ENCODE assay signal across 8 cellular contexts in the genomic region with DNA sequence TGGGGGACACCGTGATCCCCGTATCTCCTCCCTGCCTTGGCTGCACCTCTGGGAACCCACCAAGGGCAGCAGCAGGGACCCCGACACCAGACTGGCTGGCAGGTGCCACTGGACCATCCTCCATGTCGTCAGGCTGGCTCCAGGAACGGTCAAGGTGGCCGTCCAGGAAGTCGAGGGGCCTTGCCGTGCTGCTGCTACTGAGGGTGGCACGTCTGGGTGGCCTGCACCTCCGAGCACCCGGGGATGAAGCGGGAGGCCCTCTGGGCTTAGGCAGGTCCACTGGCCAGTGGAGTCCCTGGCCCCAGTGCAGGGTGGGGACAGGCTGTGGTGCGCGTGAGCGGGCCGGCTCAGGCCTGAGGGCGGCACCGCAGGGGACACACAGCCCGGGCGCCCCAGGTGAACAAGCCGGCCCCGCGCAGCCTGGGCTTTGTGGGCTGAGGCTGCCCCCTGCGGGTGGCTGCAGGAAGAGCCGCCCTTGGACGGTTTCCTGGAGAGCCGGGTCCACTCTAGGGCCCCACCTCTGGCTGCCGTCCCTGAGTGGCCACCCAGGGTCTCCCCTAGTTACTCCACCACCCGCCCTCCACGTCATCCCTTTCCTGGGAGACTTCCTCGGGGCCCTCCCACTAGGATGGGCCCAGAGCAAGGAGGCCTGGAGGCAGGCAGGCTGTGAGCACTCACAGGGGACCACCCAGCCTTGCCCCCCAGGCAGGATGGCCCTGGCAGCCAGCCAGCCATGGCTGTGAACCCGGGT. TPM values are rescaled to one million over a fixed set of nuclear protein-coding genes. Genes with fewer than 3 reads are reported as not detected.
DNase-seq lines count a peak whose midpoint lies in the region; ATAC-seq, FAIRE-seq and TF ChIP-seq lines count a peak whose summit lies in the region.

No MANE protein-coding gene starts in this region.

- peak in 4 of 5 donors; percentile 46 to 70 (median 56) for DNase-seq in CD4-positive, alpha-beta memory T cell
- DNase-seq in MCF 10A (ENCODE audit: unreplicated experiment) (peak; percentile 63), keratinocyte (ENCODE audit: low read depth, low spot score) (no peak), Kasumi-1 (lab: John Stamatoyannopoulos, UW) (no peak)
- DNase-seq in stimulated activated CD4-positive, alpha-beta T cell treated with anti-CD3 and anti-CD28 coated beads, Interleukin-4, amount 100 ng/mL, for 4 hours = peak; percentile 49 to 66

- H3K4me3 Mint-ChIP-seq in CD4-positive, alpha-beta memory T cell = no peak overlapping the region
- H3K4me3 Mint-ChIP-seq in MCF 10A (ENCODE audit: unreplicated experiment) = no peak overlapping the region

- no peaks in the 10 kb centered on the region for H3K9me3 ChIP-seq in CD4-positive, alpha-beta memory T cell (ENCODE audit: control insufficient read depth in 1 of 2, low read length in 2 of 2)
- no peaks in the 10 kb centered on the region for H3K9me3 ChIP-seq in keratinocyte (ENCODE audit: control insufficient read depth, low read depth, low read length)

- CTCF ChIA-PET in CD4-positive, alpha-beta memory T cell (lab: Charles Lee; ENCODE audit: partially characterized antibody) = interaction anchor here (1.4 kb wide), 1 partner anchor 80 kb away, joined by 4 read pairs; no protein-coding TSS in a partner anchor
- CTCF ChIA-PET in MCF 10A (lab: Yijun Ruan, JAX) = no interaction called here

- H3K4me3 ChIP-seq in CD4-positive, alpha-beta memory T cell (ENCODE audit: low read length in 2 of 2) = no peak overlapping the region
- H3K4me3 ChIP-seq in keratinocyte (ENCODE audit: control insufficient read depth in 2 of 3, extremely low read depth in 1 of 3, insufficient read depth in 2 of 3, low read depth in 1 of 3, low read length in 3 of 3) = no peak overlapping the region

- H3K36me3 ChIP-seq in CD4-positive, alpha-beta memory T cell (ENCODE audit: insufficient read depth, low read length) = no peaks in the 10 kb centered on the region
- H3K36me3 ChIP-seq in keratinocyte (ENCODE audit: control insufficient read depth in 2 of 2, extremely low read depth in 1 of 2, insufficient read depth in 2 of 2, low read length in 2 of 2) = peaks cover 0 to 4% of the 10 kb centered on the region in 2 experiments

- no peaks in the 10 kb centered on the region for H3K9me3 Mint-ChIP-seq in CD4-positive, alpha-beta memory T cell
- H3K9me3 Mint-ChIP-seq in MCF 10A (ENCODE audit: unreplicated experiment) = no peaks in the 10 kb centered on the region

- H3K4me1 Mint-ChIP-seq in CD4-positive, alpha-beta memory T cell = peaks cover 2 to 14% (median 4%) of the 10 kb centered on the region in 4 donors
- no peaks in the 10 kb centered on the region for H3K4me1 Mint-ChIP-seq in MCF 10A (ENCODE audit: insufficient read depth, unreplicated experiment)

- intact Hi-C loops in CD4-positive, alpha-beta memory T cell (cut with micrococcal nuclease) = loop anchor here (1.0 to 5.0 kb wide), 3 partner anchors 50 to 84 kb away; no protein-coding TSS in a partner anchor
- intact Hi-C loops in MCF 10A (cut with micrococcal nuclease) = loop anchor here (1.0 kb wide), 1 partner anchor 84 kb away; no protein-coding TSS in a partner anchor

- no peak overlapping the region for H3K9ac ChIP-seq in keratinocyte (ENCODE audit: control insufficient read depth, extremely low read depth, insufficient read depth, low read length)

- dilution Hi-C loops in keratinocyte (cut with MboI; ENCODE audit: extremely low pct_ligation_motif_present, low sequenced_read_pairs) = no loop called here

- peaks cover 0 to 6% of the 10 kb centered on the region in 2 donors for H3K36me3 Mint-ChIP-seq in CD4-positive, alpha-beta memory T cell
- peaks cover 11% of the 10 kb centered on the region for H3K36me3 Mint-ChIP-seq in MCF 10A (ENCODE audit: insufficient read depth, unreplicated experiment)

- H3K27ac ChIP-seq in CD4-positive, alpha-beta memory T cell (ENCODE audit: low read depth, low read length) = no peak overlapping the region
- H3K27ac ChIP-seq in VCaP (no peak overlapping the region), keratinocyte (ENCODE audit: control insufficient read depth, insufficient read depth, low read length) (no peak overlapping the region)

- H3K4me2 ChIP-seq in keratinocyte (ENCODE audit: control insufficient read depth, extremely low read depth, insufficient read depth, low read depth, low read length) = no peak overlapping the region

- no peaks in the 10 kb centered on the region for H3K79me2 ChIP-seq in keratinocyte (ENCODE audit: control insufficient read depth, insufficient read depth, low read length)

- POLR2A ChIA-PET in CD4-positive, alpha-beta memory T cell (lab: Charles Lee; ENCODE audit: partially characterized antibody) = no interaction called here
- POLR2A ChIA-PET in MCF 10A (lab: Yijun Ruan, JAX) = no interaction called here

- ATAC-seq in HG02571 (IDR thresholded peaks at IDR 0.05; ENCODE audit: unreplicated experiment) (peak; percentile 53), HG03108 (IDR thresholded peaks at IDR 0.05; ENCODE audit: unreplicated experiment) (no peak)

- no peaks in the 10 kb centered on the region for H3K27me3 ChIP-seq in CD4-positive, alpha-beta memory T cell (ENCODE audit: insufficient read depth, low read length)
- no peaks in the 10 kb centered on the region for H3K27me3 ChIP-seq in keratinocyte (ENCODE audit: control insufficient read depth, extremely low read depth, insufficient read depth, low read length)

- H3K9me1 ChIP-seq in keratinocyte (ENCODE audit: control insufficient read depth, extremely low read depth, insufficient read depth, low read length) = no peaks in the 10 kb centered on the region

- FAIRE-seq in keratinocyte (lab: Jason Lieb, UNC) = no peak

- H3K27ac Mint-ChIP-seq in CD4-positive, alpha-beta memory T cell = no peak overlapping the region
- H3K27ac Mint-ChIP-seq in MCF 10A (ENCODE audit: low read depth, unreplicated experiment) = no peak overlapping the region

- BruUV-seq in MCF 10A (replicated peaks; lab: Mats Ljungman, UMichigan) = no TSS peak

- no peaks in the 10 kb centered on the region for H3K4me1 ChIP-seq in CD4-positive, alpha-beta memory T cell (ENCODE audit: insufficient read depth, low read length)
- H3K4me1 ChIP-seq in keratinocyte (ENCODE audit: control insufficient read depth, extremely low read depth, insufficient read depth, low read length) = no peaks in the 10 kb centered on the region

- no peak overlapping the region for H2AFZ ChIP-seq in keratinocyte (ENCODE audit: control insufficient read depth, low read length)

- peak; percentile 57 for TF ChIP-seq CTCF in VCaP (conservative IDR thresholded peaks at IDR 0.05)
- peak; percentile 94 for TF ChIP-seq CTCF in MCF 10A (IDR thresholded peaks at IDR 0.05; ENCODE audit: unreplicated experiment)
- peak; percentile 52 to 81 (median 71) for TF ChIP-seq CTCF in keratinocyte (optimal IDR thresholded peaks at IDR 0.05 in 1 of 3, IDR thresholded peaks at IDR 0.05 in 1 of 3, conservative IDR thresholded peaks at IDR 0.05 in 1 of 3; ENCODE audit: extremely low read depth in 1 of 3, insufficient read depth in 2 of 3, low read length in 3 of 3)

- no peaks in the 10 kb centered on the region for H4K20me1 ChIP-seq in keratinocyte (ENCODE audit: control insufficient read depth, extremely low read depth, insufficient read depth, low read length)

- no peaks in the 10 kb centered on the region for H3K27me3 Mint-ChIP-seq in CD4-positive, alpha-beta memory T cell
- no peaks in the 10 kb centered on the region for H3K27me3 Mint-ChIP-seq in MCF 10A (ENCODE audit: insufficient read depth, unreplicated experiment)

RNA-seq across cellular contexts. Expression of a gene that starts 42.8 kb away (rescaled TPM):
- 10 to 100 TPM; 84.5 to 91.5 TPM for total RNA-seq in CD4-positive, alpha-beta memory T cell
- 10 to 100 TPM in 1 of 2 donors, 1 to 10 TPM in 1; 3.0 to 23.5 TPM for polyA plus RNA-seq in CD4-positive, alpha-beta memory T cell
- 34.4 and 40.5 TPM in 2 replicates for total RNA-seq in MCF 10A (2022)
- polyA plus RNA-seq in keratinocyte = 6.0 to 18.4 TPM (median 7.5 TPM) in 3 replicates
- polyA plus RNA-seq in keratinocyte (2011; ENCODE audit: low read depth) = 41.9 TPM
- 7.9 and 14.1 TPM in 2 replicates for polyA plus RNA-seq in keratinocyte (2011; cell fraction: cytosol; rRNA removed)
- polyA plus RNA-seq in keratinocyte (2011; cell fraction: nucleus; rRNA removed) = 35.2 and 35.5 TPM in 2 replicates
- polyA plus RNA-seq in keratinocyte (2012; ENCODE audit: low replicate concordance) = 19.7 and 27.8 TPM in 2 replicates
- 5.9 to 16.2 TPM (median 6.5 TPM) in 3 replicates for polyA minus RNA-seq in keratinocyte
- polyA minus RNA-seq in keratinocyte (2011; cell fraction: cytosol; rRNA and poly(A)+ RNA removed) = 12.9 TPM
- 14.8 and 14.9 TPM in 2 replicates for polyA minus RNA-seq in keratinocyte (2011; cell fraction: nucleus; rRNA and poly(A)+ RNA removed)

Comparison
In these comparisons a context has a peak if more than half of its experiments do, and no peak if none do; other contexts are left out.
1. DNase-seq: peak in CD4-positive, alpha-beta memory T cell (4 of 5), MCF 10A (single experiment) and stimulated activated CD4-positive, alpha-beta T cell treated with anti-CD3 and anti-CD28 coated beads, Interleukin-4, amount 100 ng/mL, for 4 hours (2 of 2); none in keratinocyte (single experiment) and Kasumi-1 (0 of 2).
2. Peak in every context shown above with its lines, with median percentiles within 50 percentile points of each other: CTCF ChIP-seq.